Comparison of ENCODE assay signal across 13 cellular contexts in the genomic region with DNA sequence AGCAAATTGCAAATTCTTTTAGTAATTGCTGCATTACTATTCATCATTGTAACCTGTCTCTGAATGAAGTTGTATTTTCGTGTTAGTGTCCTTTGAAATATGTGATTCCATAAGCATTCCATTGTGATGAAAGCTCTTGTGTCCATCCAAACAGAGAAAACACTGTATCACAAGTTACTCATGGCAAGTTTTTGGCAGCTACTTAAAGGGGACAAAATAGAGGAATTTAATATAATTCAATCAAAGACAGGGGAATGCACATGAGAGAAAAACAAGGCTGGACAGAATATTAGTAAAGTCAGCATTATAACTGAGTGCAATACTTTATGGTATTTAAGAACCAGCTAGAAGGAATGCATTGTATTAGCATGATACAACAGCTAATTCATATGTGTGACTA.
DNase-seq lines count a peak whose midpoint lies in the region; ATAC-seq and TF ChIP-seq lines count a peak whose summit lies in the region.
"Had no signal": no experiment of that assay in that cellular context is flagged by ENCODE, and none has a peak within 500 bp of the region (broad histone marks: within the 10 kb centered on the region; RNA-seq: fewer than 3 reads in every experiment).

No MANE protein-coding gene starts in this region.

- no peaks in the 10 kb centered on the region for H3K79me2 ChIP-seq in H9 (ENCODE audit: insufficient read depth, low read length)

- no peak overlapping the region for H2BK5ac ChIP-seq in H9 (ENCODE audit: insufficient read length, low read length)

- H3K9me3 ChIP-seq in H9 (ENCODE audit: control insufficient read depth, low read depth, low read length), result no peaks in the 10 kb centered on the region
- no peaks in the 10 kb centered on the region for H3K9me3 ChIP-seq in mucosa of descending colon

- H3K18ac ChIP-seq in H9 (ENCODE audit: insufficient read length, low read depth, low read length), result peak overlapping the region; percentile 36

- H2BK12ac ChIP-seq in H9 (ENCODE audit: insufficient read length, low read depth, low read length), result no peak overlapping the region

- H4K5ac ChIP-seq in H9 (ENCODE audit: insufficient read length, low read depth, low read length), result no peak overlapping the region

- no peak overlapping the region for H4K8ac ChIP-seq in H9 (replicated peaks; ENCODE audit: insufficient read length, low read depth, low read length)

- H3K36me3 Mint-ChIP-seq in H9 (ENCODE audit: insufficient read depth in 1 of 3, low read depth in 3 of 3) (peaks cover 0 to 5% (median 2%) of the 10 kb centered on the region in 3 experiments; a peak in 3 of 7 replicates), WTC11 (no peaks in the 10 kb centered on the region)
- no peaks in the 10 kb centered on the region for H3K36me3 Mint-ChIP-seq in activated CD8-positive, alpha-beta T cell treated with anti-CD3 and anti-CD28 coated beads, Interleukin-2, amount 10 ng/mL, durations not matched to agents 7 days and 5 days (ENCODE audit: low read depth)
- H3K36me3 Mint-ChIP-seq: activated naive CD8-positive, alpha-beta T cell treated with anti-CD3 and anti-CD28 coated beads, Interleukin-2, amount 10 ng/mL, durations not matched to agents 7 days and 5 days; CD8-positive, alpha-beta T cell had no signal

- peaks cover 7% of the 10 kb centered on the region; the same call in 1 of the 2 replicates for H3K4me1 ChIP-seq in H9 (ENCODE audit: insufficient read depth, low read length)
- H3K4me1 ChIP-seq in rectal smooth muscle tissue (ENCODE audit: control insufficient read depth, insufficient read depth, low read length), result peaks cover 6% of the 10 kb centered on the region
- H3K4me1 ChIP-seq in mucosa of descending colon (ENCODE audit: low read depth), result no peaks in the 10 kb centered on the region

- ATAC-seq in WTC11, result no peak
- no peak for ATAC-seq in GM18907 (IDR thresholded peaks at IDR 0.05; ENCODE audit: unreplicated experiment)
- ATAC-seq in activated CD8-positive, alpha-beta T cell treated with anti-CD3 and anti-CD28 coated beads, Interleukin-2, amount 10 ng/mL, durations not matched to agents 7 days and 5 days, result no peak
- ATAC-seq in mucosa of descending colon, result no peak
- ATAC-seq: CD8-positive, alpha-beta T cell; right cardiac atrium had no signal

- H3K4me3 ChIP-seq in rectal smooth muscle tissue (ENCODE audit: low read length) (no peak overlapping the region), mucosa of descending colon (no peak overlapping the region)

- WGBS in H9 (ENCODE audit: extremely low coverage, insufficient read length, low lambda C conversion rate), result no CpG with 5 or more reads among the region's 1 CpG

- H3K9ac ChIP-seq in H9 (ENCODE audit: extremely low read depth, insufficient read length, low read length), result no peak overlapping the region
- no peak overlapping the region for H3K9ac ChIP-seq in rectal smooth muscle tissue (ENCODE audit: low read length)

- peak overlapping the region; percentile 95 to 98 (median 97); a peak in 5 of 7 replicates for H3K27ac Mint-ChIP-seq in H9
- H3K27ac Mint-ChIP-seq in WTC11, result peak overlapping the region; percentile 93
- no peak overlapping the region for H3K27ac Mint-ChIP-seq in activated CD8-positive, alpha-beta T cell treated with anti-CD3 and anti-CD28 coated beads, Interleukin-2, amount 10 ng/mL, durations not matched to agents 7 days and 5 days
- H3K27ac Mint-ChIP-seq: activated naive CD8-positive, alpha-beta T cell treated with anti-CD3 and anti-CD28 coated beads, Interleukin-2, amount 10 ng/mL, durations not matched to agents 7 days and 5 days; CD8-positive, alpha-beta T cell; stimulated activated naive CD8-positive, alpha-beta T cell treated with anti-CD3 and anti-CD28 coated beads, Interleukin-15, Interleukin-2, amounts not matched to agents 100 ng/mL and 50 ng/mL, for 24 hours had no signal

- H3K27ac ChIP-seq in H9 (ENCODE audit: insufficient read length, low read depth, low read length) (no peak overlapping the region), rectal smooth muscle tissue (ENCODE audit: low read depth, low read length) (peak overlapping the region; percentile 2)

- H2BK20ac ChIP-seq in H9 (ENCODE audit: low read depth, low read length, poor library complexity, severe bottlenecking), result no peak overlapping the region

- H3K79me1 ChIP-seq in H9 (ENCODE audit: insufficient read depth, low read depth, low read length, poor library complexity, severe bottlenecking), result no peaks in the 10 kb centered on the region

- H3T11ph ChIP-seq in H9 (ENCODE audit: low read length), result peak overlapping the region; percentile 46

- H2AK5ac ChIP-seq in H9 (ENCODE audit: insufficient read length, low read length), result no peak overlapping the region

- no peak overlapping the region for H3K56ac ChIP-seq in H9 (ENCODE audit: insufficient read length, low read depth, low read length)

- H3K27me3 ChIP-seq in H9 (ENCODE audit: insufficient read depth, low read length) (no peaks in the 10 kb centered on the region), rectal smooth muscle tissue (ENCODE audit: control insufficient read depth, insufficient read depth, low read length) (no peaks in the 10 kb centered on the region)

- H3K27me3 Mint-ChIP-seq in H9 (ENCODE audit: low read depth) (no peaks in the 10 kb centered on the region), WTC11 (ENCODE audit: low read depth) (no peaks in the 10 kb centered on the region)
- no peaks in the 10 kb centered on the region for H3K27me3 Mint-ChIP-seq in activated CD8-positive, alpha-beta T cell treated with anti-CD3 and anti-CD28 coated beads, Interleukin-2, amount 10 ng/mL, durations not matched to agents 7 days and 5 days (ENCODE audit: low read depth)
- H3K27me3 Mint-ChIP-seq: activated naive CD8-positive, alpha-beta T cell treated with anti-CD3 and anti-CD28 coated beads, Interleukin-2, amount 10 ng/mL, durations not matched to agents 7 days and 5 days; stimulated activated naive CD8-positive, alpha-beta T cell treated with anti-CD3 and anti-CD28 coated beads, Interleukin-15, Interleukin-2, amounts not matched to agents 100 ng/mL and 50 ng/mL, for 24 hours had no signal

- H3K4me2 ChIP-seq in H9 (ENCODE audit: insufficient read depth, insufficient read length, low read length), result peak overlapping the region; percentile 34

- H2AFZ ChIP-seq in H9 (ENCODE audit: low read length), result no peak overlapping the region

- CTCF ChIA-PET in WTC11 (lab: Charles Lee), result interaction anchor here (0.6 to 2.1 kb wide), 6 partner anchors 8 to 293 kb away, joined by 3 to 7 read pairs (median 4); no protein-coding TSS in a partner anchor
- CTCF ChIA-PET in activated CD8-positive, alpha-beta T cell treated with anti-CD3 and anti-CD28 coated beads, Interleukin-2, amount 10 ng/mL, durations not matched to agents 7 days and 5 days (lab: Charles Lee), result no interaction called here

- POLR2A ChIA-PET in WTC11 (lab: Charles Lee), result interaction anchor here (1.8 kb wide), 1 partner anchor 272 kb away, joined by 4 read pairs; no protein-coding TSS in a partner anchor
- POLR2A ChIA-PET in activated CD8-positive, alpha-beta T cell treated with anti-CD3 and anti-CD28 coated beads, Interleukin-2, amount 10 ng/mL, durations not matched to agents 7 days and 5 days (lab: Charles Lee), result no interaction called here

- no peak overlapping the region for H3K4ac ChIP-seq in H9 (ENCODE audit: low read depth, low read length)

- intact Hi-C loops in mucosa of descending colon (cut with DNase I, micrococcal nuclease), result no loop called here

- no peak overlapping the region for H3K23ac ChIP-seq in H9 (ENCODE audit: insufficient read length, low read depth, low read length)

- DNase-seq in H9, result no peak
- no peak for DNase-seq in WTC11 (ENCODE audit: low spot score)
- peak; percentile 52 for DNase-seq in fibroblast of peridontal ligament (ENCODE audit: extremely low read depth)
- no peak for DNase-seq in activated CD8-positive, alpha-beta T cell treated with anti-CD3 and anti-CD28 coated beads, Interleukin-2, amount 10 ng/mL, durations not matched to agents 7 days and 5 days
- DNase-seq in mucosa of descending colon, result no peak
- DNase-seq: activated CD4-positive, CD25-positive, alpha-beta regulatory T cell; activated naive CD8-positive, alpha-beta T cell treated with anti-CD3 and anti-CD28 coated beads, Interleukin-2, amount 10 ng/mL, durations not matched to agents 7 days and 5 days; activated T-cell treated with anti-CD3 and anti-CD28 coated beads for 4 hours; CD8-positive, alpha-beta T cell; right cardiac atrium had no signal

- H3K36me3 ChIP-seq in rectal smooth muscle tissue (ENCODE audit: control insufficient read depth, insufficient read depth, low read length) (no peaks in the 10 kb centered on the region), mucosa of descending colon (ENCODE audit: low read depth) (no peaks in the 10 kb centered on the region)

- H3K9me3 Mint-ChIP-seq in H9 (no peaks in the 10 kb centered on the region), WTC11 (0 out of 2 replicates have a peak, but pooled peaks cover 4% of the 10 kb centered on the region)
- no peaks in the 10 kb centered on the region for H3K9me3 Mint-ChIP-seq in activated CD8-positive, alpha-beta T cell treated with anti-CD3 and anti-CD28 coated beads, Interleukin-2, amount 10 ng/mL, durations not matched to agents 7 days and 5 days (ENCODE audit: insufficient read depth)
- H3K9me3 Mint-ChIP-seq: activated naive CD8-positive, alpha-beta T cell treated with anti-CD3 and anti-CD28 coated beads, Interleukin-2, amount 10 ng/mL, durations not matched to agents 7 days and 5 days; CD8-positive, alpha-beta T cell; stimulated activated naive CD8-positive, alpha-beta T cell treated with anti-CD3 and anti-CD28 coated beads, Interleukin-15, Interleukin-2, amounts not matched to agents 100 ng/mL and 50 ng/mL, for 24 hours had no signal

- H3K4me3 Mint-ChIP-seq in H9 (peak overlapping the region in 1 of 2 experiments; percentile 59; a peak in 1 of 5 replicates), WTC11 (no peak overlapping the region)
- H3K4me3 Mint-ChIP-seq in activated CD8-positive, alpha-beta T cell treated with anti-CD3 and anti-CD28 coated beads, Interleukin-2, amount 10 ng/mL, durations not matched to agents 7 days and 5 days, result no peak overlapping the region
- H3K4me3 Mint-ChIP-seq: activated naive CD8-positive, alpha-beta T cell treated with anti-CD3 and anti-CD28 coated beads, Interleukin-2, amount 10 ng/mL, durations not matched to agents 7 days and 5 days; CD8-positive, alpha-beta T cell; stimulated activated naive CD8-positive, alpha-beta T cell treated with anti-CD3 and anti-CD28 coated beads, Interleukin-15, Interleukin-2, amounts not matched to agents 100 ng/mL and 50 ng/mL, for 24 hours had no signal

- no peaks in the 10 kb centered on the region for H4K20me1 ChIP-seq in H9 (ENCODE audit: control insufficient read depth, insufficient read depth, insufficient read length)

- H3K14ac ChIP-seq in H9 (ENCODE audit: insufficient read depth, low read length), result no peak overlapping the region

- H3K4me1 Mint-ChIP-seq in H9 (peaks cover 47 to 49% of the 10 kb centered on the region in 2 experiments), WTC11 (peaks cover 49% of the 10 kb centered on the region)
- H3K4me1 Mint-ChIP-seq in activated CD8-positive, alpha-beta T cell treated with anti-CD3 and anti-CD28 coated beads, Interleukin-2, amount 10 ng/mL, durations not matched to agents 7 days and 5 days (ENCODE audit: low read depth), result no peaks in the 10 kb centered on the region
- H3K4me1 Mint-ChIP-seq: activated naive CD8-positive, alpha-beta T cell treated with anti-CD3 and anti-CD28 coated beads, Interleukin-2, amount 10 ng/mL, durations not matched to agents 7 days and 5 days had no signal

- H3K23me2 ChIP-seq in H9 (ENCODE audit: insufficient read length, low read depth, low read length, poor library complexity, severe bottlenecking), result no peaks in the 10 kb centered on the region

- H4K91ac ChIP-seq in H9 (ENCODE audit: insufficient read length, low read depth, low read length), result no peak overlapping the region

- H2BK120ac ChIP-seq in H9 (ENCODE audit: low read depth, low read length, poor library complexity, severe bottlenecking), result no peak overlapping the region

- no peak for TF ChIP-seq CTCF in H9 (conservative IDR thresholded peaks at IDR 0.05)
- TF ChIP-seq CTCF in WTC11 (IDR thresholded peaks at IDR 0.05), result no peak
- no peak for TF ChIP-seq CTCF in mucosa of descending colon (IDR thresholded peaks at IDR 0.05)

- H2BK15ac ChIP-seq in H9 (ENCODE audit: low read depth, low read length), result no peak overlapping the region
